Comparison of ENCODE assay signal across 13 cellular contexts in the genomic region with DNA sequence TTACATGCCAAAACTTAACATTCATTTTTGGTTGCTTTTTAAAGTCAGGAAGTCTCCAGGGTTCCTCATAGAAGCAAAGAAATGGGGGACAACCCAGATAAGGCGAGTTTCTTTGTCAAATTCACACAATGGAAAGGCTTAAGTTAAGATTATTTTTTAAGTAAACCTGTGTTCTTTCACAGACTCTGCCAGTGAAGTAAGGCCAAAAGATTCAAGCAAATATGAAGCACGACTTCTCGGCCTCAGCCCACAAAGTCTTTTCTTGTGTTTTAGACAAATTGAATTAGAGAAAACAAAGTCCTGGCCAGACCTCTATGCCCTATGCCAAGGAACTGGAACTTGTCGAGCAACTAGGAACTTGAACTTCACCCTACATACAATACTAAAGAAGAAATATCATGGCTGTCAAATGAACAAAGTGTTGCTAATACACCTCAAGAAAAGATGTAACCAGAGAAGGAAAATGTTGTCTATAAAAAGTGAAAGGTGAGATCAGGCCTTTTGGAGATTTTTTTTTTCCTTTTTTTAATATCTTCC.
DNase-seq lines count a peak whose midpoint lies in the region; ATAC-seq and TF ChIP-seq lines count a peak whose summit lies in the region.
"Had no signal": no experiment of that assay in that cellular context is flagged by ENCODE, and none has a peak within 500 bp of the region (broad histone marks: within the 10 kb centered on the region; RNA-seq: fewer than 3 reads in every experiment).

No MANE protein-coding gene starts in this region.

- H3K4me3 ChIP-seq in RWPE2 (ENCODE audit: severe bottlenecking) (no peak overlapping the region), fibroblast of lung (replicated peaks in 1 of 4; ENCODE audit: control extremely low read depth in 1 of 4, insufficient read depth in 1 of 4, low read depth in 3 of 4, low read length in 4 of 4) (no peak overlapping the region), psoas muscle (no peak overlapping the region)
- H3K4me3 ChIP-seq: adrenal gland had no signal

- peak overlapping the region; percentile 14 for H2AFZ ChIP-seq in fibroblast of lung (ENCODE audit: low read length)

- no peaks in the 10 kb centered on the region for H4K20me1 ChIP-seq in fibroblast of lung (ENCODE audit: control insufficient read depth, extremely low read depth, insufficient read depth, low read length)

- TF ChIP-seq CTCF in RWPE2 (IDR thresholded peaks at IDR 0.05; ENCODE audit: poor library complexity, severe bottlenecking) (no peak), fibroblast of lung (conservative IDR thresholded peaks at IDR 0.05 in 1 of 2, IDR thresholded peaks at IDR 0.05 in 1 of 2; ENCODE audit: low read depth in 1 of 2, low read length in 2 of 2) (no peak), psoas muscle (IDR thresholded peaks at IDR 0.05) (no peak)

- no peak overlapping the region for H3K4me3 Mint-ChIP-seq in T-helper 17 cell
- H3K4me3 Mint-ChIP-seq: B cell had no signal

- H3K27ac ChIP-seq in RWPE2 (ENCODE audit: poor library complexity, severe bottlenecking) (peak overlapping the region; percentile 37), fibroblast of lung (ENCODE audit: insufficient read depth, low read length) (peak overlapping the region; percentile 87), psoas muscle (peak overlapping the region; percentile 50)

- WGBS in psoas muscle, 3 donors, result 47 to 56% (median 51%) methylated on average over 4 of the region's 4 CpGs

- peaks cover 12% of the 10 kb centered on the region for H3K4me1 Mint-ChIP-seq in T-helper 17 cell

- H3K4me1 ChIP-seq in RWPE2 (ENCODE audit: insufficient read depth, poor library complexity, severe bottlenecking) (peaks cover 16% of the 10 kb centered on the region), fibroblast of lung (ENCODE audit: control insufficient read depth, extremely low read depth, insufficient read depth, low read length) (peaks cover 12% of the 10 kb centered on the region), psoas muscle (no peaks in the 10 kb centered on the region)
- H3K4me1 ChIP-seq: adrenal gland had no signal

- H3K27me3 Mint-ChIP-seq in T-helper 17 cell, result no peaks in the 10 kb centered on the region
- H3K27me3 Mint-ChIP-seq: B cell had no signal

- H3K36me3 Mint-ChIP-seq in T-helper 17 cell (ENCODE audit: low read depth), result no peaks in the 10 kb centered on the region

- no peaks in the 10 kb centered on the region for H3K36me3 ChIP-seq in RWPE2 (ENCODE audit: low read depth)
- no peaks in the 10 kb centered on the region for H3K36me3 ChIP-seq in fibroblast of lung (ENCODE audit: control insufficient read depth, insufficient read depth, low read length)
- H3K36me3 ChIP-seq in psoas muscle (ENCODE audit: insufficient read depth in 1 of 2, low read depth in 1 of 2), result no peaks in the 10 kb centered on the region
- H3K36me3 ChIP-seq: adrenal gland had no signal

- peak overlapping the region; percentile 44 for H3K4me2 ChIP-seq in fibroblast of lung (ENCODE audit: extremely low read depth, insufficient read depth, low read length)

- no peaks in the 10 kb centered on the region for H3K9me3 ChIP-seq in RWPE2 (ENCODE audit: severe bottlenecking)
- H3K9me3 ChIP-seq in fibroblast of lung (ENCODE audit: control insufficient read depth, insufficient read depth, low read depth, low read length), result no peaks in the 10 kb centered on the region
- H3K9me3 ChIP-seq in psoas muscle, result no peaks in the 10 kb centered on the region
- H3K9me3 ChIP-seq in T-helper 17 cell (ENCODE audit: control insufficient read depth, low read length, poor library complexity, severe bottlenecking), result no peaks in the 10 kb centered on the region
- H3K9me3 ChIP-seq: adrenal gland had no signal

- no peak overlapping the region for H3K27ac Mint-ChIP-seq in T-helper 17 cell
- H3K27ac Mint-ChIP-seq: B cell had no signal

- intact Hi-C loops in psoas muscle (cut with DNase I), result no loop called here

- H3K9ac ChIP-seq in fibroblast of lung (ENCODE audit: insufficient read depth, low read length), result peak overlapping the region; percentile 24

- no peaks in the 10 kb centered on the region for H3K79me2 ChIP-seq in fibroblast of lung (ENCODE audit: control insufficient read depth, insufficient read depth, low read length)

- H3K27me3 ChIP-seq in RWPE2 (ENCODE audit: insufficient read depth, poor library complexity, severe bottlenecking) (no peaks in the 10 kb centered on the region), fibroblast of lung (ENCODE audit: control insufficient read depth, insufficient read depth, low read length) (no peaks in the 10 kb centered on the region), psoas muscle (ENCODE audit: insufficient read depth in 3 of 3, low read length in 2 of 3) (no peaks in the 10 kb centered on the region)
- H3K27me3 ChIP-seq: adrenal gland had no signal

- DNase-seq in CD1c-positive myeloid dendritic cell (ENCODE audit: extremely low spot score), result peak; percentile 41
- no peak for DNase-seq in RWPE2 (ENCODE audit: low spot score)
- DNase-seq in fibroblast of lung (ENCODE audit: low read depth in 2 of 2), result peak in 1 of 2 donors; percentile 59
- no peak for DNase-seq in psoas muscle
- DNase-seq in T-helper 17 cell, result no peak
- DNase-seq in NCI-H2171 treated with DMSO at 0.1 percent for 48 hours (lab: John Stamatoyannopoulos, UW), result no peak
- DNase-seq in NCI-H1436 (lab: John Stamatoyannopoulos, UW), result no peak
- DNase-seq: cortex of kidney, DMS153, NCI-H1092 had no signal

- ATAC-seq in RWPE2 (ENCODE audit: low read depth) (peak; percentile 17; the same call in 1 of the 3 replicates), psoas muscle (no peak), T-helper 17 cell (no peak), HG03354 (IDR thresholded peaks at IDR 0.05; ENCODE audit: poor library complexity, severe bottlenecking, unreplicated experiment) (no peak)

Comparison
In these comparisons a context has a peak if more than half of its experiments do, and no peak if none do; other contexts are left out.
1. H3K27ac ChIP-seq: peak in every context shown above with its lines; median percentile 87 in fibroblast of lung; 50 in psoas muscle; 37 in RWPE2.